8 cellular contexts compared by ENCODE assay signal in genomic region chr14:23988610-23989363, GRCh38. TPM values are rescaled to one million over a fixed set of nuclear protein-coding genes. Genes with fewer than 3 reads are reported as not detected.
DNase-seq lines count a peak whose midpoint lies in the region; ATAC-seq and TF ChIP-seq lines count a peak whose summit lies in the region.
"Not testable (repeated sequence)": the region's sequence is repeated elsewhere in the genome, so short reads cannot be mapped to it uniquely, and the experiment has no call there.

TSS of gene DHRS4L2 (plus strand) at chr14:23988929. CDS start at chr14:23988948, 19 bp downstream.

- ATAC-seq in GM19468 (IDR thresholded peaks at IDR 0.05; ENCODE audit: extremely low read depth, unreplicated experiment) (peak; percentile 56), HG03520 (IDR thresholded peaks at IDR 0.05; ENCODE audit: unreplicated experiment) (peak; percentile 68)
- peak; percentile 98 to 99 for ATAC-seq in activated T-cell treated with anti-CD3 and anti-CD28 coated beads, Interleukin-2, amount 50 U/mL, for 4 hours

- DNase-seq in Caki2 (ENCODE audit: low read depth) (peak; percentile 82), Peyer's patch (peak; percentile 70 to 93 (median 93))
- DNase-seq in activated T-cell treated with anti-CD3 and anti-CD28 coated beads, Interleukin-2, amount 50 U/mL, for 4 hours = peak; percentile 69
- peak; percentile 44 to 55 for DNase-seq in stimulated activated CD8-positive, alpha-beta memory T cell treated with anti-CD3 and anti-CD28 coated beads, Interleukin-15, amount 100 ng/mL, for 4 hours (ENCODE audit: low read depth in 2 of 2)

- not testable (repeated sequence) for H3K9me3 ChIP-seq in Peyer's patch; esophagus (ENCODE audit: control insufficient read depth in 2 of 2, insufficient read depth in 1 of 2, low read depth in 1 of 2, low read length in 1 of 2); mucosa of stomach (ENCODE audit: control insufficient read depth, low read length)

- peak in 1 of 2 donors; percentile 76 for TF ChIP-seq POLR2A in Peyer's patch (IDR thresholded peaks at IDR 0.05)

- in situ Hi-C loops in Caki2 (cut with HindIII; ENCODE audit: low pct_unique_long_range_greater_than_20kb, low sequenced_read_pairs) = not testable (repeated sequence)

- WGBS in esophagus, 2 donors = 6 to 7% methylated on average over 37 to 40 of the region's 40 CpGs

- H3K4me3 ChIP-seq in Peyer's patch (peak within 1 kb of the TSS in 3 of 4 donors; percentile 30 to 51 (median 32)), esophagus (ENCODE audit: low read depth in 1 of 2, low read length in 2 of 2) (peak within 1 kb of the TSS; percentile 47 to 51)
- not testable (repeated sequence) for H3K4me3 ChIP-seq in mucosa of stomach (ENCODE audit: low read length)

- H3K4me3 Mint-ChIP-seq in activated T-cell treated with anti-CD3 and anti-CD28 coated beads, Interleukin-2, amount 50 U/mL, for 4 hours = peak within 1 kb of the TSS; percentile 79

- H3K4me1 Mint-ChIP-seq in activated T-cell treated with anti-CD3 and anti-CD28 coated beads, Interleukin-2, amount 50 U/mL, for 4 hours (ENCODE audit: low read depth) = peaks cover 22% of the 10 kb centered on the region

- H3K27me3 ChIP-seq in Peyer's patch; esophagus (ENCODE audit: control insufficient read depth in 1 of 2, insufficient read depth in 2 of 2, low read length in 2 of 2); mucosa of stomach (ENCODE audit: control insufficient read depth, insufficient read depth, low read length): not testable (repeated sequence)

- H3K9me3 Mint-ChIP-seq in activated T-cell treated with anti-CD3 and anti-CD28 coated beads, Interleukin-2, amount 50 U/mL, for 4 hours = not testable (repeated sequence)

- not testable (repeated sequence) for H3K27me3 Mint-ChIP-seq in activated T-cell treated with anti-CD3 and anti-CD28 coated beads, Interleukin-2, amount 50 U/mL, for 4 hours (ENCODE audit: low read depth)

- not testable (repeated sequence) for H3K4me1 ChIP-seq in Peyer's patch; mucosa of stomach (ENCODE audit: control insufficient read depth, insufficient read depth, low read length)
- H3K4me1 ChIP-seq in esophagus (ENCODE audit: control insufficient read depth in 2 of 2, insufficient read depth in 2 of 2, low read length in 1 of 2) = peaks cover 5 to 15% of the 10 kb centered on the region in 2 donors

- H3K36me3 Mint-ChIP-seq in activated T-cell treated with anti-CD3 and anti-CD28 coated beads, Interleukin-2, amount 50 U/mL, for 4 hours (ENCODE audit: insufficient read depth) = not testable (repeated sequence)

- TF ChIP-seq CTCF in Peyer's patch (IDR thresholded peaks at IDR 0.05) = not testable (repeated sequence)

- not testable (repeated sequence) for H3K36me3 ChIP-seq in Peyer's patch; esophagus (ENCODE audit: control insufficient read depth in 2 of 2, insufficient read depth in 2 of 2, low read length in 1 of 2); mucosa of stomach (ENCODE audit: control insufficient read depth, insufficient read depth, low read length)

- peak within 1 kb of the TSS; percentile 49 to 84 (median 52) for H3K27ac ChIP-seq in Peyer's patch
- H3K27ac ChIP-seq in esophagus (ENCODE audit: low read depth in 2 of 2, low read length in 1 of 2) = peak within 1 kb of the TSS; percentile 77 to 81

- H3K9ac ChIP-seq in mucosa of stomach (ENCODE audit: low read length) = peak within 1 kb of the TSS; percentile 23

RNA-seq across cellular contexts. Expression of gene DHRS4L2, which starts in this region (rescaled TPM):
- 15.3 and 32.1 TPM in 2 replicates for total RNA-seq in Caki2 (2014; rRNA removed; shearing (Covaris generic); ENCODE audit: low replicate concordance)
- 10 to 100 TPM; 23.1 to 36.1 (median 30.8) TPM for total RNA-seq in Peyer's patch
- total RNA-seq in activated T-cell treated with anti-CD3 and anti-CD28 coated beads, Interleukin-2, amount 50 U/mL, for 4 hours = 10 to 100 TPM; 10.8 to 15.9 (median 12.5) TPM
- 10 to 100 TPM; 32.9 to 43.5 TPM for polyA plus RNA-seq in esophagus
